In the genomic region with DNA sequence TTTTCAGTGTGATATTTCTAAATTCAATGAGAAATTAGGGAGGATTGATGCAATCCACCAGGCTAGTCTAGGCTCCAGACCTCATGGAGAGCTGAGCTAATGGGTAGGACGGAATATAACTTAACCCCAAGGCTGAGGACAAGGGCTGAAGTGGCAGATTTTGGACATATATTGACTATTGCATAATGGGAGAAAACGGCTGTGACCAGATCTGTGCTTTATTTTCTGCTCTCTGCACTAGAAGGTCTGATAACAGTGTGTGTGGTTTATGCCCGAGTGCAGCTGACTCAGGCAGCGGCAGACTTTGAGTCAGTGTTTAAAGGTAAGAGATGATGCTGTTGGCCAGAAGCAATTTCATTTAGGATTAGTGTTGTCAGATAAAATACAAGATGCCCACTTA, we compare ENCODE assay signal across 14 cellular contexts.
DNase-seq lines count a peak whose midpoint lies in the region; ATAC-seq and TF ChIP-seq lines count a peak whose summit lies in the region.
"Had no signal": no experiment of that assay in that cellular context is flagged by ENCODE, and none has a peak within 500 bp of the region (broad histone marks: within the 10 kb centered on the region; RNA-seq: fewer than 3 reads in every experiment).

No MANE protein-coding gene starts in this region.

- H3K4me2 ChIP-seq in neural cell (ENCODE audit: low read length) = no peak overlapping the region

- CTCF ChIA-PET in CD4-positive, alpha-beta memory T cell (lab: Charles Lee; ENCODE audit: partially characterized antibody) = interaction anchor here (1.2 kb wide), 1 partner anchor 114 kb away, joined by 4 read pairs; no protein-coding TSS in a partner anchor

- H3K9ac ChIP-seq in neural cell (ENCODE audit: low read length) = no peak overlapping the region

- no peaks in the 10 kb centered on the region for H3K27me3 ChIP-seq in BE2C
- H3K27me3 ChIP-seq in neural cell (ENCODE audit: insufficient read depth, low read depth, low read length) = no peaks in the 10 kb centered on the region
- H3K27me3 ChIP-seq in CD4-positive, alpha-beta memory T cell (ENCODE audit: insufficient read depth, low read length) = no peaks in the 10 kb centered on the region
- H3K27me3 ChIP-seq: breast epithelium had no signal

- peak overlapping the region; percentile 98 for H3K27ac ChIP-seq in neural cell (ENCODE audit: low read length)
- no peak overlapping the region for H3K27ac ChIP-seq in CD4-positive, alpha-beta memory T cell (ENCODE audit: low read depth, low read length)

- H3K4me3 ChIP-seq in BE2C (ENCODE audit: low read depth, low read length) (no peak overlapping the region), neural cell (ENCODE audit: low read length) (no peak overlapping the region)
- no peak overlapping the region for H3K4me3 ChIP-seq in CD4-positive, alpha-beta memory T cell (ENCODE audit: low read length in 2 of 2)
- H3K4me3 ChIP-seq: breast epithelium had no signal

- ATAC-seq in GM21360 (IDR thresholded peaks at IDR 0.05; ENCODE audit: unreplicated experiment) = no peak
- ATAC-seq: CD8-positive, alpha-beta T cell had no signal

- intact Hi-C loops in CD4-positive, alpha-beta memory T cell (cut with micrococcal nuclease) = no loop called here

- no peaks in the 10 kb centered on the region for H3K4me1 Mint-ChIP-seq in CD4-positive, alpha-beta memory T cell

- H3K9me3 Mint-ChIP-seq in CD4-positive, alpha-beta memory T cell = no peaks in the 10 kb centered on the region
- H3K9me3 Mint-ChIP-seq: activated T-helper 2 cell treated with anti-CD3 and anti-CD28 coated beads, Interferon-gamma antibody, Interleukin-2, Interleukin-4, amounts not matched to agents 10 μg/mL and 5 μg/mL and 100 μg/mL, durations not matched to agents 14 hours and 24 hours and 36 hours; CD8-positive, alpha-beta T cell; stimulated activated naive CD8-positive, alpha-beta T cell treated with anti-CD3 and anti-CD28 coated beads, Interleukin-15, Interleukin-2, amounts not matched to agents 100 ng/mL and 50 ng/mL, for 24 hours had no signal

- no peaks in the 10 kb centered on the region for H3K36me3 Mint-ChIP-seq in CD4-positive, alpha-beta memory T cell
- H3K36me3 Mint-ChIP-seq: CD8-positive, alpha-beta T cell had no signal

- peaks cover 2% of the 10 kb centered on the region in 2 donors for H3K27me3 Mint-ChIP-seq in CD4-positive, alpha-beta memory T cell
- H3K27me3 Mint-ChIP-seq: stimulated activated naive CD8-positive, alpha-beta T cell treated with anti-CD3 and anti-CD28 coated beads, Interleukin-15, Interleukin-2, amounts not matched to agents 100 ng/mL and 50 ng/mL, for 24 hours had no signal

- H3K9me3 ChIP-seq in BE2C (no peaks in the 10 kb centered on the region), neural cell (ENCODE audit: low read length) (no peaks in the 10 kb centered on the region)
- no peaks in the 10 kb centered on the region for H3K9me3 ChIP-seq in CD4-positive, alpha-beta memory T cell (ENCODE audit: control insufficient read depth in 1 of 2, low read length in 2 of 2)
- H3K9me3 ChIP-seq: breast epithelium had no signal

- peaks cover 20% of the 10 kb centered on the region for H3K4me1 ChIP-seq in BE2C
- no peaks in the 10 kb centered on the region for H3K4me1 ChIP-seq in CD4-positive, alpha-beta memory T cell (ENCODE audit: insufficient read depth, low read length)

- no peak overlapping the region for H3K4me3 Mint-ChIP-seq in CD4-positive, alpha-beta memory T cell
- H3K4me3 Mint-ChIP-seq: CD8-positive, alpha-beta T cell; stimulated activated naive CD8-positive, alpha-beta T cell treated with anti-CD3 and anti-CD28 coated beads, Interleukin-15, Interleukin-2, amounts not matched to agents 100 ng/mL and 50 ng/mL, for 24 hours had no signal

- no peaks in the 10 kb centered on the region for H3K9me2 ChIP-seq in neural cell (ENCODE audit: insufficient read depth, low read length)

- TF ChIP-seq CTCF in BE2C (IDR thresholded peaks at IDR 0.05; ENCODE audit: low read depth, low read length) = no peak
- TF ChIP-seq CTCF in neural cell (IDR thresholded peaks at IDR 0.05; ENCODE audit: poor library complexity, severe bottlenecking) = no peak

- no peak overlapping the region for H3K27ac Mint-ChIP-seq in CD4-positive, alpha-beta memory T cell
- H3K27ac Mint-ChIP-seq: activated T-helper 2 cell treated with anti-CD3 and anti-CD28 coated beads, Interferon-gamma antibody, Interleukin-2, Interleukin-4, amounts not matched to agents 10 μg/mL and 5 μg/mL and 100 μg/mL, durations not matched to agents 14 hours and 24 hours and 36 hours; CD8-positive, alpha-beta T cell; stimulated activated naive CD8-positive, alpha-beta T cell treated with anti-CD3 and anti-CD28 coated beads, Interleukin-15, Interleukin-2, amounts not matched to agents 100 ng/mL and 50 ng/mL, for 24 hours had no signal

- H4K20me1 ChIP-seq in neural cell (ENCODE audit: insufficient read depth) = no peaks in the 10 kb centered on the region

- no peak overlapping the region for H2AFZ ChIP-seq in neural cell (ENCODE audit: low read depth, low read length)

- H3F3A ChIP-seq in neural cell (ENCODE audit: insufficient read depth, low read length, poor library complexity, severe bottlenecking) = peaks cover 17% of the 10 kb centered on the region

- no peak for TF ChIP-seq EP300 in neural cell (conservative IDR thresholded peaks at IDR 0.05; ENCODE audit: poor library complexity, severe bottlenecking)

- POLR2A ChIA-PET in CD4-positive, alpha-beta memory T cell (lab: Charles Lee; ENCODE audit: partially characterized antibody) = no interaction called here

- H3K36me3 ChIP-seq in BE2C (no peaks in the 10 kb centered on the region), neural cell (ENCODE audit: insufficient read depth, low read length) (no peaks in the 10 kb centered on the region)
- no peaks in the 10 kb centered on the region for H3K36me3 ChIP-seq in CD4-positive, alpha-beta memory T cell (ENCODE audit: insufficient read depth, low read length)
- H3K36me3 ChIP-seq: breast epithelium had no signal

- no peak for TF ChIP-seq RAD21 in neural cell (conservative IDR thresholded peaks at IDR 0.05)

- DNase-seq in BE2C (peak; percentile 41), NCI-H460 (ENCODE audit: extremely low read depth, low read depth) (peak; percentile 3), dedifferentiated amniotic fluid mesenchymal stem cell (ENCODE audit: extremely low spot score) (peak; percentile 72), NCI-H187 (lab: John Stamatoyannopoulos, UW) (no peak)
- DNase-seq in effector CD4-positive, alpha-beta T cell = no peak
- DNase-seq in CD4-positive, alpha-beta memory T cell = no peak
- DNase-seq: CD8-positive, alpha-beta T cell; erythroblast; KG1 had no signal

- no peaks in the 10 kb centered on the region for H3K79me2 ChIP-seq in neural cell (replicated peaks; ENCODE audit: insufficient read depth, low read length)

TF ChIP-seq in neural cell, 6 proteins besides CTCF, POLR2A, EP300 and RAD21:
- no peak for TF ChIP-seq POLR2AphosphoS5 (IDR thresholded peaks at IDR 0.05)
- TF ChIP-seq TAF1 (IDR thresholded peaks at IDR 0.05; ENCODE audit: low read depth) = no peak
- no peak for TF ChIP-seq SMC3 (conservative IDR thresholded peaks at IDR 0.05; ENCODE audit: poor library complexity)
- TF ChIP-seq MXI1 (conservative IDR thresholded peaks at IDR 0.05; ENCODE audit: poor library complexity, severe bottlenecking) = no peak
- TF ChIP-seq, protein P1, sequence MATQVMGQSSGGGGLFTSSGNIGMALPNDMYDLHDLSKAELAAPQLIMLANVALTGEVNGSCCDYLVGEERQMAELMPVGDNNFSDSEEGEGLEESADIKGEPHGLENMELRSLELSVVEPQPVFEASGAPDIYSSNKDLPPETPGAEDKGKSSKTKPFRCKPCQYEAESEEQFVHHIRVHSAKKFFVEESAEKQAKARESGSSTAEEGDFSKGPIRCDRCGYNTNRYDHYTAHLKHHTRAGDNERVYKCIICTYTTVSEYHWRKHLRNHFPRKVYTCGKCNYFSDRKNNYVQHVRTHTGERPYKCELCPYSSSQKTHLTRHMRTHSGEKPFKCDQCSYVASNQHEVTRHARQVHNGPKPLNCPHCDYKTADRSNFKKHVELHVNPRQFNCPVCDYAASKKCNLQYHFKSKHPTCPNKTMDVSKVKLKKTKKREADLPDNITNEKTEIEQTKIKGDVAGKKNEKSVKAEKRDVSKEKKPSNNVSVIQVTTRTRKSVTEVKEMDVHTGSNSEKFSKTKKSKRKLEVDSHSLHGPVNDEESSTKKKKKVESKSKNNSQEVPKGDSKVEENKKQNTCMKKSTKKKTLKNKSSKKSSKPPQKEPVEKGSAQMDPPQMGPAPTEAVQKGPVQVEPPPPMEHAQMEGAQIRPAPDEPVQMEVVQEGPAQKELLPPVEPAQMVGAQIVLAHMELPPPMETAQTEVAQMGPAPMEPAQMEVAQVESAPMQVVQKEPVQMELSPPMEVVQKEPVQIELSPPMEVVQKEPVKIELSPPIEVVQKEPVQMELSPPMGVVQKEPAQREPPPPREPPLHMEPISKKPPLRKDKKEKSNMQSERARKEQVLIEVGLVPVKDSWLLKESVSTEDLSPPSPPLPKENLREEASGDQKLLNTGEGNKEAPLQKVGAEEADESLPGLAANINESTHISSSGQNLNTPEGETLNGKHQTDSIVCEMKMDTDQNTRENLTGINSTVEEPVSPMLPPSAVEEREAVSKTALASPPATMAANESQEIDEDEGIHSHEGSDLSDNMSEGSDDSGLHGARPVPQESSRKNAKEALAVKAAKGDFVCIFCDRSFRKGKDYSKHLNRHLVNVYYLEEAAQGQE (IDR thresholded peaks at IDR 0.05; ENCODE audit: borderline replicate concordance) = no peak
- TF ChIP-seq EZH2 (IDR thresholded peaks at IDR 0.05; ENCODE audit: borderline replicate concordance, insufficient read depth, low read length, poor library complexity, severe bottlenecking) = no peak
TF ChIP-seq in neural cell: peak in this region for 0.

Comparison
In these comparisons a context has a peak if more than half of its experiments do, and no peak if none do; other contexts are left out.
1. DNase-seq: peak in BE2C (single experiment), NCI-H460 (single experiment) and dedifferentiated amniotic fluid mesenchymal stem cell (single experiment); none in effector CD4-positive, alpha-beta T cell (single experiment), NCI-H187 (0 of 2) and CD4-positive, alpha-beta memory T cell (0 of 5).